In genomic region chr3:161409069-161409468, GRCh38 we compare ENCODE assay signal across 7 cellular contexts. TPM values are rescaled to one million over a fixed set of nuclear protein-coding genes. Genes with fewer than 3 reads are reported as not detected.
DNase-seq lines count a peak whose midpoint lies in the region; ATAC-seq lines count a peak whose summit lies in the region.

No MANE protein-coding gene starts in this region.

- ATAC-seq in GM21786 (IDR thresholded peaks at IDR 0.05; ENCODE audit: unreplicated experiment) (peak; percentile 39), HG03159 (IDR thresholded peaks at IDR 0.05; ENCODE audit: unreplicated experiment) (no peak)

- DNase-seq in EH (ENCODE audit: low read depth) (peak; percentile 66), NCI-H2171 (lab: John Stamatoyannopoulos, UW) (peak; percentile 18), glomerular endothelial cell (ENCODE audit: extremely low read depth, low read depth, low spot score) (peak; percentile 29)
- DNase-seq in activated CD4-positive, alpha-beta T cell treated with anti-CD3 and anti-CD28 coated beads, Interleukin-2, amount 50 U/mL, for 1 hour = peak; percentile 21
- DNase-seq in stimulated activated CD4-positive, alpha-beta T cell treated with anti-CD3 and anti-CD28 coated beads, Interleukin-4, amount 100 ng/mL, for 24 hours = peak; percentile 36

RNA-seq across cellular contexts. Expression of gene SPTSSB, which starts 37.8 kb away (rescaled TPM):
- not detected in 2 replicates for total RNA-seq in glomerular endothelial cell
